In genomic region chr3:121998030-121998580, GRCh38 we compare ENCODE assay signal across 9 cellular contexts.
DNase-seq lines count a peak whose midpoint lies in the region; ATAC-seq and TF ChIP-seq lines count a peak whose summit lies in the region.
"Had no signal": no experiment of that assay in that cellular context is flagged by ENCODE, and none has a peak within 500 bp of the region (broad histone marks: within the 10 kb centered on the region; RNA-seq: fewer than 3 reads in every experiment).

No MANE protein-coding gene starts in this region.

- ATAC-seq in GM21825 (IDR thresholded peaks at IDR 0.05; ENCODE audit: unreplicated experiment) (peak; percentile 23), RWPE2 (ENCODE audit: low read depth) (no peak), HG02798 (IDR thresholded peaks at IDR 0.05; ENCODE audit: poor library complexity, unreplicated experiment) (no peak)

- H3K27ac ChIP-seq in RWPE2 (ENCODE audit: poor library complexity, severe bottlenecking), result peak overlapping the region; percentile 19

- no peak overlapping the region for H3K4me3 ChIP-seq in RWPE2 (ENCODE audit: severe bottlenecking)

- no peaks in the 10 kb centered on the region for H3K27me3 ChIP-seq in RWPE2 (ENCODE audit: insufficient read depth, poor library complexity, severe bottlenecking)

- H3K4me1 ChIP-seq in RWPE2 (ENCODE audit: insufficient read depth, poor library complexity, severe bottlenecking), result peaks cover 32% of the 10 kb centered on the region

- TF ChIP-seq CTCF in RWPE2 (IDR thresholded peaks at IDR 0.05; ENCODE audit: poor library complexity, severe bottlenecking), result no peak

- H3K36me3 ChIP-seq in RWPE2 (ENCODE audit: low read depth), result no peaks in the 10 kb centered on the region

- DNase-seq in Ammon's horn (ENCODE audit: low spot score) (peak; percentile 44), RWPE2 (ENCODE audit: low spot score) (no peak), glomerular visceral epithelial cell (ENCODE audit: extremely low spot score) (peak; percentile 31), C1 segment of cervical spinal cord (lab: John Stamatoyannopoulos, UW) (no peak), cerebellar nuclear complex (lab: John Stamatoyannopoulos, UW) (no peak)
- no peak for DNase-seq in stimulated activated naive CD4-positive, alpha-beta T cell treated with Interleukin-2 at 50 U/mL for 16 hours (lab: John Stamatoyannopoulos, UW)
- DNase-seq: immature natural killer cell had no signal

- H3K9me3 ChIP-seq in RWPE2 (ENCODE audit: severe bottlenecking), result no peaks in the 10 kb centered on the region

Comparison
In these comparisons a context has a peak if more than half of its experiments do, and no peak if none do; other contexts are left out.
1. DNase-seq: peak in Ammon's horn (single experiment) and glomerular visceral epithelial cell (single experiment); none in RWPE2 (single experiment), stimulated activated naive CD4-positive, alpha-beta T cell treated with Interleukin-2 at 50 U/mL for 16 hours (single experiment), C1 segment of cervical spinal cord (0 of 14) and cerebellar nuclear complex (0 of 2).